ENCODE assay signal across 9 cellular contexts in genomic region chr19:36796714-36796999, GRCh38. TPM values are rescaled to one million over a fixed set of nuclear protein-coding genes. Genes with fewer than 3 reads are reported as not detected.
DNase-seq lines count a peak whose midpoint lies in the region; ATAC-seq, FAIRE-seq and TF ChIP-seq lines count a peak whose summit lies in the region.
"Had no signal": no experiment of that assay in that cellular context is flagged by ENCODE, and none has a peak within 500 bp of the region (broad histone marks: within the 10 kb centered on the region; RNA-seq: fewer than 3 reads in every experiment).

No MANE protein-coding gene starts in this region.

- CTCF ChIA-PET in GM12878 (lab: Yijun Ruan, JAX): no interaction called here

- H4K8ac ChIP-seq in mesenchymal stem cell (ENCODE audit: low read length): peak overlapping the region; percentile 82

- in situ Hi-C loops in GM12878 (cut with MboI): no loop called here

- no peaks in the 10 kb centered on the region for H4K20me1 ChIP-seq in GM12878 (ENCODE audit: control insufficient read depth, insufficient read depth)

- no peaks in the 10 kb centered on the region for H3K79me2 ChIP-seq in GM12878 (ENCODE audit: control insufficient read depth, insufficient read depth, low read length)

- H3K4me1 ChIP-seq in cardiac muscle cell (ENCODE audit: low read depth): no peaks in the 10 kb centered on the region
- H3K4me1 ChIP-seq in GM12878 (ENCODE audit: control insufficient read depth, insufficient read depth, low read length): no peaks in the 10 kb centered on the region
- H3K4me1 ChIP-seq in mesenchymal stem cell (ENCODE audit: control insufficient read depth, insufficient read depth, low read depth, low read length): no peaks in the 10 kb centered on the region
- H3K4me1 ChIP-seq in upper lobe of right lung: peaks cover 9% of the 10 kb centered on the region

- H3K79me1 ChIP-seq in mesenchymal stem cell (replicated peaks; ENCODE audit: low read length, poor library complexity, severe bottlenecking): peaks cover 10% of the 10 kb centered on the region

- H4K91ac ChIP-seq in mesenchymal stem cell (ENCODE audit: low read length): peak overlapping the region; percentile 7

- H3K9ac ChIP-seq in GM12878 (ENCODE audit: control insufficient read depth, insufficient read depth, low read length): no peak overlapping the region
- peak overlapping the region; percentile 92 for H3K9ac ChIP-seq in mesenchymal stem cell (ENCODE audit: low read length)

- no peak overlapping the region for H2BK12ac ChIP-seq in mesenchymal stem cell (ENCODE audit: low read length in 2 of 2)

- WGBS in GM12878 (ENCODE audit: insufficient coverage, insufficient replicate concordance, low lambda C conversion rate, missing lambda C conversion rate): 82% methylated on average over 18 of the region's 19 CpGs
- 78% methylated on average over 19 of the region's 19 CpGs for WGBS in mesenchymal stem cell

- no peak overlapping the region for H3K23ac ChIP-seq in mesenchymal stem cell (ENCODE audit: low read length in 2 of 2)

- H2BK5ac ChIP-seq in mesenchymal stem cell (ENCODE audit: low read depth, low read length, poor library complexity, severe bottlenecking): no peak overlapping the region

- H3K36me3 ChIP-seq in cardiac muscle cell (no peaks in the 10 kb centered on the region), GM12878 (ENCODE audit: control insufficient read depth in 2 of 2, insufficient read depth in 2 of 2, low read length in 1 of 2) (no peaks in the 10 kb centered on the region), mesenchymal stem cell (ENCODE audit: control insufficient read depth in 1 of 2, insufficient read depth in 2 of 2, low read depth in 1 of 2, low read length in 2 of 2) (peaks cover 9 to 13% of the 10 kb centered on the region in 2 experiments), upper lobe of right lung (no peaks in the 10 kb centered on the region)

- TF ChIP-seq POLR2A in GM12878 (IDR thresholded peaks at IDR 0.05; ENCODE audit: low read depth, low read length): no peak

- no peak for TF ChIP-seq EP300 in GM12878 (IDR thresholded peaks at IDR 0.05; ENCODE audit: borderline replicate concordance in 1 of 2, control insufficient read depth in 1 of 2, low read depth in 2 of 2, low read length in 2 of 2)

- peak overlapping the region; percentile 91 for H3K4me3 ChIP-seq in cardiac muscle cell
- peak overlapping the region; percentile 73 for H3K4me3 ChIP-seq in GM12878
- H3K4me3 ChIP-seq in mesenchymal stem cell (ENCODE audit: insufficient read depth in 1 of 2, low read depth in 1 of 2, low read length in 2 of 2): peak overlapping the region; percentile 41 to 96
- H3K4me3 ChIP-seq in upper lobe of right lung: peak overlapping the region; percentile 75

- no peak overlapping the region for H2BK120ac ChIP-seq in mesenchymal stem cell (ENCODE audit: low read depth, low read length)

- SMC1A ChIA-PET in GM12878 (lab: Charles Lee; ENCODE audit: uncharacterized antibody, unreplicated experiment): no interaction called here

- no peak for TF ChIP-seq CTCF in cardiac muscle cell (IDR thresholded peaks at IDR 0.05; ENCODE audit: low read depth, low read length)
- TF ChIP-seq CTCF in GM12878 (IDR thresholded peaks at IDR 0.05 in 2 of 3, conservative IDR thresholded peaks at IDR 0.05 in 1 of 3; ENCODE audit: control insufficient read depth in 2 of 3, extremely low read depth in 1 of 3, insufficient read depth in 1 of 3, low read depth in 3 of 3, low read length in 3 of 3): no peak
- TF ChIP-seq CTCF in upper lobe of right lung (IDR thresholded peaks at IDR 0.05): no peak

- POLR2A ChIA-PET in GM12878 (lab: Charles Lee): no interaction called here

- no peak for FAIRE-seq in GM12878 (lab: Jason Lieb, UNC)

- H2AK5ac ChIP-seq in mesenchymal stem cell (ENCODE audit: low read length, severe bottlenecking): no peak overlapping the region

- peak overlapping the region; percentile 69 for H2AFZ ChIP-seq in GM12878 (ENCODE audit: control insufficient read depth, low read depth, low read length)
- H2AFZ ChIP-seq in mesenchymal stem cell (ENCODE audit: low read depth, low read length): peak overlapping the region; percentile 55

- H3K4me2 ChIP-seq in GM12878 (ENCODE audit: control insufficient read depth, insufficient read depth): peak overlapping the region; percentile 19; the same call in 1 of the 2 replicates
- peak overlapping the region; percentile 8 for H3K4me2 ChIP-seq in mesenchymal stem cell (ENCODE audit: low read length, poor library complexity, severe bottlenecking)

- no peak for DNase-seq in cardiac muscle cell (ENCODE audit: low read depth in 1 of 2, low spot score in 1 of 2)
- no peak for DNase-seq in Right ventricle myocardium superior
- DNase-seq in GM12878 (ENCODE audit: low read depth, low spot score): no peak
- no peak for DNase-seq in mesenchymal stem cell
- no peak for DNase-seq in upper lobe of right lung
- DNase-seq in epidermal melanocyte (ENCODE audit: insufficient read length, low spot score): no peak
- DNase-seq: DMS153 had no signal

- intact Hi-C loops in Right ventricle myocardium superior (cut with DNase I) (no loop called here), GM12878 (cut with micrococcal nuclease; ENCODE audit: unreplicated experiment) (no loop called here), upper lobe of right lung (cut with DNase I) (no loop called here)

- no peak overlapping the region for H3K14ac ChIP-seq in mesenchymal stem cell (ENCODE audit: low read length in 2 of 2)

- no peak for ATAC-seq in Right ventricle myocardium superior (ENCODE audit: poor library complexity)
- no peak for ATAC-seq in GM12878
- no peak for ATAC-seq in upper lobe of right lung
- ATAC-seq in GM19467 (IDR thresholded peaks at IDR 0.05; ENCODE audit: unreplicated experiment): no peak
- no peak for ATAC-seq in HG03432 (IDR thresholded peaks at IDR 0.05; ENCODE audit: unreplicated experiment)

- peak overlapping the region; percentile 51 for H3K27ac ChIP-seq in cardiac muscle cell
- H3K27ac ChIP-seq in GM12878 (ENCODE audit: control insufficient read depth, insufficient read depth): peak overlapping the region; percentile 42; the same call in 1 of the 2 replicates
- no peak overlapping the region for H3K27ac ChIP-seq in mesenchymal stem cell (ENCODE audit: low read length, poor library complexity, severe bottlenecking)
- H3K27ac ChIP-seq in upper lobe of right lung: peak overlapping the region; percentile 80

- no peaks in the 10 kb centered on the region for H3K27me3 ChIP-seq in cardiac muscle cell
- no peaks in the 10 kb centered on the region for H3K27me3 ChIP-seq in GM12878 (replicated peaks in 1 of 2; ENCODE audit: control insufficient read depth in 2 of 2, insufficient read depth in 2 of 2, low read length in 1 of 2)
- no peaks in the 10 kb centered on the region for H3K27me3 ChIP-seq in mesenchymal stem cell (ENCODE audit: control insufficient read depth in 1 of 2, insufficient read depth in 1 of 2, low read length in 2 of 2)
- no peaks in the 10 kb centered on the region for H3K27me3 ChIP-seq in upper lobe of right lung

- no peak overlapping the region for H3K4ac ChIP-seq in mesenchymal stem cell (ENCODE audit: low read depth in 1 of 2, low read length in 2 of 2)

- H2BK15ac ChIP-seq in mesenchymal stem cell (ENCODE audit: low read depth, poor library complexity, severe bottlenecking): no peak overlapping the region

- peak overlapping the region in 1 of 2 experiments; percentile 75 for H3K18ac ChIP-seq in mesenchymal stem cell (ENCODE audit: low read depth in 1 of 2, low read length in 2 of 2)

- RAD21 ChIA-PET in GM12878 (lab: Charles Lee; ENCODE audit: unreplicated experiment): no interaction called here

- H3K9me3 ChIP-seq in cardiac muscle cell (ENCODE audit: low read depth): no peaks in the 10 kb centered on the region
- H3K9me3 ChIP-seq in GM12878 (replicated peaks; ENCODE audit: control insufficient read depth, insufficient read depth, low read length): peaks cover 11% of the 10 kb centered on the region; the same call in 2 of the 3 replicates
- peaks cover 49% of the 10 kb centered on the region for H3K9me3 ChIP-seq in mesenchymal stem cell (ENCODE audit: control insufficient read depth, low read length)
- peaks cover 26% of the 10 kb centered on the region for H3K9me3 ChIP-seq in upper lobe of right lung

- TF ChIP-seq RAD21 in GM12878 (IDR thresholded peaks at IDR 0.05; ENCODE audit: insufficient read depth, low read depth, low read length): no peak

- no TSS peak for BruUV-seq in GM12878 (replicated peaks; lab: Mats Ljungman, UMichigan)

RNA-seq across cellular contexts. Expression of gene ZNF850, which starts 24.1 kb away (rescaled TPM):
- 16.1 and 27.8 TPM in 2 replicates for total RNA-seq in cardiac muscle cell
- 2.9 and 9.5 TPM in 2 replicates for polyA plus RNA-seq in cardiac muscle cell
- 3.7 TPM for total RNA-seq in Right ventricle myocardium superior
- 22.1 and 35.1 TPM in 2 replicates for total RNA-seq in GM12878 (2013; cell fraction: nucleolus; rRNA removed)
- 3.4 and 4.1 TPM in 2 replicates for total RNA-seq in GM12878 (2014; rRNA removed)
- 5.4 and 6.4 TPM in 2 replicates for total RNA-seq in GM12878 (2014; rRNA removed; fragmentation: Illumina TruSeq; extraction: Trizol)
- total RNA-seq in GM12878 (2021): 4.5 and 6.1 TPM in 2 replicates
- 2.1 TPM for polyA plus RNA-seq in GM12878 (2011; ENCODE audit: low read depth)
- 5.0 and 6.3 TPM in 2 replicates for polyA plus RNA-seq in GM12878 (2011; rRNA removed)
- polyA plus RNA-seq in GM12878 (2011; cell fraction: cytosol; rRNA removed): 2.6 and 3.9 TPM in 2 replicates
- 3.2 and 4.6 TPM in 2 replicates for polyA plus RNA-seq in GM12878 (2011; cell fraction: nucleus; rRNA removed)
- 1.8 and 1.9 TPM in 2 replicates for polyA plus RNA-seq in GM12878 (2012)
- polyA plus RNA-seq in GM12878 (2014; fragmentation: Illumina TruSeq; extraction: Trizol): 1.6 and 2.2 TPM in 2 replicates
- polyA plus RNA-seq in GM12878 (2014; fragmentation: Nextera tagmentation; extraction: Ambion mirVana): under 1 TPM; 0.44 to 0.63 TPM
- 1.7 and 2.9 TPM in 2 replicates for polyA plus RNA-seq in GM12878 (2014; rRNA removed)
- polyA plus RNA-seq in GM12878 (2016; fragmentation: Nextera tagmentation; extraction: Ambion mirVana): 1 to 10 TPM; 1.7 to 2.2 TPM
- 11.8 and 13.0 TPM in 2 replicates for polyA minus RNA-seq in GM12878 (2011; rRNA and poly(A)+ RNA removed)
- polyA minus RNA-seq in GM12878 (2011; cell fraction: cytosol; rRNA and poly(A)+ RNA removed): 2.5 and 3.2 TPM in 2 replicates
- polyA minus RNA-seq in GM12878 (2011; cell fraction: nucleus; rRNA and poly(A)+ RNA removed): 2.4 and 7.5 TPM in 2 replicates
- 0.97 TPM for polyA plus RNA-seq in mesenchymal stem cell (2013, experiment 1 of 2)
- 0.86 TPM for polyA plus RNA-seq in mesenchymal stem cell (2013, experiment 2 of 2)
- total RNA-seq in upper lobe of right lung: 2.8 TPM

RNA-seq across cellular contexts. Expression of gene ZNF790, which starts 41.5 kb away (rescaled TPM):
- total RNA-seq in cardiac muscle cell: 14.7 and 25.3 TPM in 2 replicates
- 13.5 and 14.9 TPM in 2 replicates for polyA plus RNA-seq in cardiac muscle cell
- 9.8 TPM for total RNA-seq in Right ventricle myocardium superior
- total RNA-seq in GM12878 (2013; cell fraction: nucleolus; rRNA removed): 19.7 and 23.4 TPM in 2 replicates
- total RNA-seq in GM12878 (2014; rRNA removed): 3.1 and 3.2 TPM in 2 replicates
- 5.2 and 5.3 TPM in 2 replicates for total RNA-seq in GM12878 (2014; rRNA removed; fragmentation: Illumina TruSeq; extraction: Trizol)
- 2.5 and 2.9 TPM in 2 replicates for total RNA-seq in GM12878 (2021)
- polyA plus RNA-seq in GM12878 (2011; ENCODE audit: low read depth): 2.7 TPM
- polyA plus RNA-seq in GM12878 (2011; rRNA removed): 0.87 and 1.7 TPM in 2 replicates
- 0.72 and 1.3 TPM in 2 replicates for polyA plus RNA-seq in GM12878 (2011; cell fraction: cytosol; rRNA removed)
- polyA plus RNA-seq in GM12878 (2011; cell fraction: nucleus; rRNA removed): 0.51 and 0.91 TPM in 2 replicates
- polyA plus RNA-seq in GM12878 (2012): 2.3 and 3.6 TPM in 2 replicates
- polyA plus RNA-seq in GM12878 (2014; fragmentation: Illumina TruSeq; extraction: Trizol): 2.7 and 3.7 TPM in 2 replicates
- polyA plus RNA-seq in GM12878 (2014; fragmentation: Nextera tagmentation; extraction: Ambion mirVana): 1 to 10 TPM; 1.6 to 2.5 TPM
- polyA plus RNA-seq in GM12878 (2014; rRNA removed): 1.6 and 2.1 TPM in 2 replicates
- polyA plus RNA-seq in GM12878 (2016; fragmentation: Nextera tagmentation; extraction: Ambion mirVana): 1 to 10 TPM; 3.2 to 4.2 TPM
- 1.6 and 2.2 TPM in 2 replicates for polyA minus RNA-seq in GM12878 (2011; rRNA and poly(A)+ RNA removed)
- 0.31 and 0.53 TPM in 2 replicates for polyA minus RNA-seq in GM12878 (2011; cell fraction: cytosol; rRNA and poly(A)+ RNA removed)
- polyA minus RNA-seq in GM12878 (2011; cell fraction: nucleus; rRNA and poly(A)+ RNA removed): 0.67 and 0.85 TPM in 2 replicates
- polyA plus RNA-seq in mesenchymal stem cell (2013, experiment 1 of 2): 2.4 TPM
- polyA plus RNA-seq in mesenchymal stem cell (2013, experiment 2 of 2): 2.3 TPM
- 5.7 TPM for total RNA-seq in upper lobe of right lung

RNA-seq across cellular contexts. Expression of gene ZNF345, which starts 54.0 kb away (rescaled TPM):
- total RNA-seq in cardiac muscle cell (2.3 and 2.5 TPM in 2 replicates), Right ventricle myocardium superior (2.4 TPM), GM12878 (2014; rRNA removed) (1.3 and 1.9 TPM in 2 replicates), GM12878 (2014; rRNA removed; fragmentation: Illumina TruSeq; extraction: Trizol) (1.8 and 1.9 TPM in 2 replicates), GM12878 (2021) (1.5 and 1.8 TPM in 2 replicates), upper lobe of right lung (6.7 TPM)
- polyA plus RNA-seq in cardiac muscle cell (10.7 and 14.0 TPM in 2 replicates), GM12878 (2011; rRNA removed) (2.3 and 3.3 TPM in 2 replicates), GM12878 (2014; fragmentation: Illumina TruSeq; extraction: Trizol) (2.4 and 2.6 TPM in 2 replicates), GM12878 (2014; fragmentation: Nextera tagmentation; extraction: Ambion mirVana) (1 to 10 TPM; 1.3 to 1.5 TPM), GM12878 (2014; rRNA removed) (1.7 and 2.3 TPM in 2 replicates), GM12878 (2016; fragmentation: Nextera tagmentation; extraction: Ambion mirVana) (1 to 10 TPM; 2.1 to 3.0 TPM)
- total RNA-seq in GM12878 (2013; cell fraction: nucleolus; rRNA removed): 15.4 and 19.1 TPM in 2 replicates
- polyA plus RNA-seq in GM12878 (2011; ENCODE audit: low read depth): 1.3 TPM
- polyA plus RNA-seq in GM12878 (2011; cell fraction: cytosol; rRNA removed): 0.74 and 1.2 TPM in 2 replicates
- polyA plus RNA-seq in GM12878 (2011; cell fraction: nucleus; rRNA removed): 2.0 and 2.1 TPM in 2 replicates
- polyA plus RNA-seq in GM12878 (2012): 2.7 and 2.9 TPM in 2 replicates
- 1.8 and 2.1 TPM in 2 replicates for polyA minus RNA-seq in GM12878 (2011; rRNA and poly(A)+ RNA removed)
- polyA minus RNA-seq in GM12878 (2011; cell fraction: cytosol; rRNA and poly(A)+ RNA removed): not detected in 2 replicates
- polyA minus RNA-seq in GM12878 (2011; cell fraction: nucleus; rRNA and poly(A)+ RNA removed): 0.97 and 2.1 TPM in 2 replicates
- polyA plus RNA-seq in mesenchymal stem cell (2013, experiment 1 of 2): 1.4 TPM
- 1.3 TPM for polyA plus RNA-seq in mesenchymal stem cell (2013, experiment 2 of 2)
